Comparison of ENCODE assay signal across 8 cellular contexts in the genomic region with DNA sequence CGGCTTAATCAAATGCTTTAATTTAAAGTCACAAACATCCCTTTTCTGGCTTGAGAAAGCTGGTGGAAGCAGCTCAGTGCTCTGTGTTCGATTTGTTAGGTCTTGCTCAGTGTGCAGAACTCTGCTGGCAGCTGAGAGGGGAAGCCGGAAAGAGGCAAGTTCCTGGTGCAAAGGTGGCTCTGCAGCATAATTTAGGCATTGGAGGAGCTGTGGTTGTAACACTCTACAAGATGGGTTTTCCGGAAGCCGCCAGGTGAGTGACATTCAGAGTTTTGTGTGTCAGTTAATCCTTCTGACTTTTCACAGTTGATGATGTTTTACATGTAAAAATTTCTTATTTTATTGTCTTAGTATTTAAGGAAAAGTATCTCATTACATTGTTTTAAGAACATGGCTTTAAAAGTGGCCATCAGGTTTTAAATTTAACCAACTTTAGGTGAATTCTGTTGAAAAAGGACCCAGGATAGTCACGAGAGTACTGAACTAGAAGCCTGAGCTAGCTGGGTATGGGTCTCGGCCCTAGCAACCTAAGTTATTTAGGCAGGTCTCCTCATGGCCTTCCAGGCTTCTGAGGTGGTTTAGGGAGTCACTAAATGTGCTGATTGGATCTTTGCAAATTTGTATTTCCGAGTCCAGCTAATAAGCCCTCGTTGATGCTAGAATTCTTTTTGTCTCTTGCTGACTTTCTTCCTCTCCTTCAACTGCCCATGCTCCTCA. TPM values are rescaled to one million over a fixed set of nuclear protein-coding genes. Genes with fewer than 3 reads are reported as not detected.
DNase-seq lines count a peak whose midpoint lies in the region; ATAC-seq and TF ChIP-seq lines count a peak whose summit lies in the region.

No MANE protein-coding gene starts in this region.

- H3K9me3 Mint-ChIP-seq in Caco-2 (ENCODE audit: unreplicated experiment): no peaks in the 10 kb centered on the region

- no peaks in the 10 kb centered on the region for H3K36me3 Mint-ChIP-seq in Caco-2 (ENCODE audit: insufficient read depth, unreplicated experiment)

- TF ChIP-seq CTCF in Caco-2 (IDR thresholded peaks at IDR 0.05; ENCODE audit: insufficient read depth in 1 of 2, low read depth in 1 of 2, low read length in 1 of 2, severe bottlenecking in 1 of 2, unreplicated experiment in 1 of 2): no peak
- TF ChIP-seq CTCF in esophagus muscularis mucosa (IDR thresholded peaks at IDR 0.05): no peak

- H3K36me3 ChIP-seq in Caco-2 (ENCODE audit: control insufficient read depth, insufficient read depth, low read length) (no peaks in the 10 kb centered on the region), esophagus muscularis mucosa (peaks cover 0 to 10% (median 5%) of the 10 kb centered on the region in 4 donors), muscle layer of duodenum (ENCODE audit: control insufficient read depth in 1 of 2, insufficient read depth in 2 of 2, low read length in 2 of 2) (no peaks in the 10 kb centered on the region)

- TF ChIP-seq POLR2A in esophagus muscularis mucosa (IDR thresholded peaks at IDR 0.05; ENCODE audit: low read depth): no peak

- intact Hi-C loops in Caco-2 (cut with micrococcal nuclease; ENCODE audit: unreplicated experiment) (no loop called here), esophagus muscularis mucosa (cut with DNase I) (loop anchor here (10.0 kb wide), 1 partner anchor 170 kb away; no protein-coding TSS in a partner anchor)

- no peaks in the 10 kb centered on the region for H3K27me3 Mint-ChIP-seq in Caco-2 (ENCODE audit: insufficient read depth, unreplicated experiment)

- TF ChIP-seq EP300 in esophagus muscularis mucosa (IDR thresholded peaks at IDR 0.05): no peak

- no peaks in the 10 kb centered on the region for H3K27me3 ChIP-seq in Caco-2 (replicated peaks; ENCODE audit: control insufficient read depth, insufficient read depth, low read length)
- H3K27me3 ChIP-seq in esophagus muscularis mucosa: no peaks in the 10 kb centered on the region
- no peaks in the 10 kb centered on the region for H3K27me3 ChIP-seq in muscle layer of duodenum (ENCODE audit: low read depth, low read length)

- H3K4me1 ChIP-seq in Caco-2 (peaks cover 4% of the 10 kb centered on the region; the same call in 1 of the 2 replicates), esophagus muscularis mucosa (peaks cover 13 to 23% (median 23%) of the 10 kb centered on the region in 4 donors), muscle layer of duodenum (ENCODE audit: control insufficient read depth in 1 of 2, insufficient read depth in 2 of 2, low read length in 2 of 2) (peaks cover 0 to 12% of the 10 kb centered on the region in 2 donors)

- peaks cover 14% of the 10 kb centered on the region for H3K4me1 Mint-ChIP-seq in Caco-2 (ENCODE audit: low read depth, unreplicated experiment)

- 1% methylated on average over 9 of the region's 9 CpGs for WGBS in esophagus muscularis mucosa

- DNase-seq in Caco-2: peak; percentile 86 to 90
- DNase-seq in Jurkat, Clone E6-1 (ENCODE audit: low read depth, low spot score): peak; percentile 96
- DNase-seq in OCI-M2 (lab: John Stamatoyannopoulos, UW; ENCODE audit: unreplicated experiment): peak; percentile 37
- peak; percentile 56 for DNase-seq in activated T-cell treated with anti-CD3 and anti-CD28 coated beads for 48 hours (ENCODE audit: low read depth)
- DNase-seq in esophagus muscularis mucosa (ENCODE audit: extremely low spot score): no peak
- peak; percentile 48 to 51 for DNase-seq in stimulated activated CD8-positive, alpha-beta memory T cell treated with anti-CD3 and anti-CD28 coated beads, Interleukin-7, amount 100 ng/mL, for 1 hour (ENCODE audit: low read depth in 2 of 2)

- peak; percentile 78 for ATAC-seq in GM21526 (IDR thresholded peaks at IDR 0.05; ENCODE audit: low FRiP score, unreplicated experiment)

- POLR2A ChIA-PET in Caco-2 (lab: Charles Lee): no interaction called here

- peak overlapping the region; percentile 92 for H3K4me3 Mint-ChIP-seq in Caco-2 (ENCODE audit: unreplicated experiment)

- H3K27ac ChIP-seq in esophagus muscularis mucosa (replicated peaks in 1 of 4): peak overlapping the region; percentile 32 to 62 (median 50)
- H3K27ac ChIP-seq in muscle layer of duodenum (ENCODE audit: low read length): peak overlapping the region; percentile 72

- H3K9me3 ChIP-seq in Caco-2 (no peaks in the 10 kb centered on the region), esophagus muscularis mucosa (no peaks in the 10 kb centered on the region), muscle layer of duodenum (ENCODE audit: control insufficient read depth in 1 of 2, low read length in 2 of 2) (no peaks in the 10 kb centered on the region)

- CTCF ChIA-PET in Caco-2 (lab: Charles Lee): interaction anchor here (1.0 kb wide), 1 partner anchor 93 kb away, joined by 5 read pairs; a partner anchor contains a TSS

- BruUV-seq in Caco-2 (replicated peaks; lab: Mats Ljungman, UMichigan): TSS peak; percentile 56

- H3K4me3 ChIP-seq in Caco-2 (ENCODE audit: low read depth, low read length) (peak overlapping the region; percentile 37), esophagus muscularis mucosa (peak overlapping the region; percentile 53 to 63 (median 56)), muscle layer of duodenum (ENCODE audit: low read depth in 1 of 2, low read length in 2 of 2) (peak overlapping the region; percentile 84 to 85)
- peak overlapping the region; percentile 79 for H3K4me3 ChIP-seq in Jurkat, Clone E6-1 (ENCODE audit: low read length)

- peak overlapping the region; percentile 86 for H3K27ac Mint-ChIP-seq in Caco-2 (ENCODE audit: unreplicated experiment)

RNA-seq across cellular contexts. Expression of a gene that starts 47.1 kb away (rescaled TPM):
- not detected in 2 replicates for total RNA-seq in Caco-2 (2022)
- not detected for polyA plus RNA-seq in Jurkat, Clone E6-1 (2012; ENCODE audit: insufficient read depth, insufficient read length)
- total RNA-seq in esophagus muscularis mucosa: 100 to 1,000 TPM in 3 of 4 donors, 10 to 100 TPM in 1; 78.6 to 150 (median 113) TPM

Comparison
In these comparisons a context has a peak if more than half of its experiments do, and no peak if none do; other contexts are left out.
1. RNA of a gene that starts 47.1 kb away (total RNA-seq): 78.6 to 150 TPM in esophagus muscularis mucosa; not detected in Caco-2; every median in the first group is over 10 times any median in the second.
2. Peak in every context shown above with its lines, with median percentiles within 50 percentile points of each other: H3K4me3 ChIP-seq.